35 cellular contexts compared by ENCODE assay signal in the genomic region with DNA sequence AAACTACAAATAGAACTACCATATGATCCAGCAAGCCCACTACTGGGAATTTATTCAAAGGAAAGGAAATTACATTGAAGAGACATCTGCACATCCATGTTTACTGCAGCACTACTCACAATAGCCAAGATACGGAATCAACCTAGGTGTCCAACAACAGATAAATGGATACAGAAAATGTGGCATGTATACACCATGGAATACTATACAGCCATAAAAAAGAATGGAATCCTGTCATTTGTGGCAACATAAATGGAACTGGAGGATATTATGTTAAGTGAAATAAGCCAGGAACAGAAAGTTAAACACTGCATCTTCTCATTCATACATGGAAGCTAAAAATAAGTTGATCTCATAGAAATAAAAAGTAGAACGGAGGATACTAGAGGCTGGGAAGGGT.
"Had no signal": no experiment of that assay in that cellular context is flagged by ENCODE, and none has a peak within 500 bp of the region (broad histone marks: within the 10 kb centered on the region; RNA-seq: fewer than 3 reads in every experiment).

No MANE protein-coding gene starts in this region.

- H3K4me3 ChIP-seq: adrenal gland, body of pancreas, breast epithelium had no signal

- H3K4me3 Mint-ChIP-seq: activated B cell treated with CpG ODN at 0.5 μM for 24 hours; activated CD4-positive, alpha-beta memory T cell treated with anti-CD3 and anti-CD28 coated beads for 36 hours; activated CD4-positive, alpha-beta T cell treated with anti-CD3 and anti-CD28 coated beads, Interleukin-2, amount 10 ng/mL, durations not matched to agents 24 days and 14 days; activated CD8-positive, alpha-beta T cell treated with anti-CD3 and anti-CD28 coated beads for 36 hours; activated naive CD4-positive, alpha-beta T cell treated with anti-CD3 and anti-CD28 coated beads for 36 hours; activated naive CD8-positive, alpha-beta T cell treated with anti-CD3 and anti-CD28 coated beads for 36 hours; activated T-cell treated with anti-CD3 and anti-CD28 coated beads, Interleukin-2, amount 50 U/mL, for 4 hours; activated T-cell treated with anti-CD3 and anti-CD28 coated beads, Interleukin-2, amount 50 U/mL, for 72 hours; activated T-helper 1 cell treated with anti-CD3 and anti-CD28 coated beads, Interleukin-12 subunit alpha, Interleukin-12 subunit beta, Interleukin-2, Interleukin-4 antibody, amounts not matched to agents 30 ng/mL and 10 ng/mL and 1 ng/mL, durations not matched to agents 14 hours and 24 hours and 36 hours; activated T-helper 17 cell treated with anti-CD3 and anti-CD28 coated beads, Interleukin-2, amount 50 U/mL, for 72 hours; T-helper 1 cell treated with Interleukin-12 subunit alpha and Interleukin-12 subunit beta and Interleukin-4 antibody, amounts not matched to agents 30 μg/mL and 1 μg/mL, for 36 hours; T-helper 2 cell treated with Interferon-gamma antibody and Interleukin-4, amounts not matched to agents 5 μg/mL and 100 μg/mL, for 36 hours had no signal

- H3K27ac ChIP-seq: adrenal gland, body of pancreas, brain microvascular endothelial cell, breast epithelium, VCaP had no signal

- H3K9me3 Mint-ChIP-seq: activated CD4-positive, alpha-beta memory T cell treated with anti-CD3 and anti-CD28 coated beads for 36 hours; activated CD4-positive, alpha-beta T cell treated with anti-CD3 and anti-CD28 coated beads, Interleukin-2, amount 10 ng/mL, durations not matched to agents 24 days and 14 days; activated naive CD4-positive, alpha-beta T cell treated with anti-CD3 and anti-CD28 coated beads for 36 hours; activated T-cell treated with anti-CD3 and anti-CD28 coated beads, Interleukin-2, amount 50 U/mL, for 72 hours; activated T-helper 1 cell treated with anti-CD3 and anti-CD28 coated beads, Interleukin-12 subunit alpha, Interleukin-12 subunit beta, Interleukin-2, Interleukin-4 antibody, amounts not matched to agents 30 ng/mL and 10 ng/mL and 1 ng/mL, durations not matched to agents 14 hours and 24 hours and 36 hours; activated T-helper 17 cell treated with anti-CD3 and anti-CD28 coated beads, Interleukin-2, amount 50 U/mL, for 72 hours; T-helper 1 cell treated with Interleukin-12 subunit alpha and Interleukin-12 subunit beta and Interleukin-4 antibody, amounts not matched to agents 30 μg/mL and 1 μg/mL, for 36 hours; T-helper 2 cell treated with Interferon-gamma antibody and Interleukin-4, amounts not matched to agents 5 μg/mL and 100 μg/mL, for 36 hours had no signal

- ATAC-seq: activated CD8-positive, alpha-beta T cell treated with anti-CD3 and anti-CD28 coated beads for 36 hours; activated naive CD4-positive, alpha-beta T cell treated with anti-CD3 and anti-CD28 coated beads, Interleukin-2, amount 50 U/mL, for 72 hours; activated T-cell treated with anti-CD3 and anti-CD28 coated beads, Interleukin-2, amount 50 U/mL, for 4 hours; activated T-cell treated with anti-CD3 and anti-CD28 coated beads, Interleukin-2, amount 50 U/mL, for 72 hours; activated T-helper 17 cell treated with anti-CD3 and anti-CD28 coated beads, Interleukin-2, amount 50 U/mL, for 72 hours; body of pancreas had no signal

- H3K27me3 ChIP-seq: adrenal gland, body of pancreas, brain microvascular endothelial cell, breast epithelium had no signal

- H3K36me3 ChIP-seq: adrenal gland, brain microvascular endothelial cell, breast epithelium had no signal

- H3K9me3 ChIP-seq: adrenal gland, body of pancreas, breast epithelium had no signal

- DNase-seq: activated B cell treated with CpG ODN at 0.5 μM for 24 hours; activated CD4-positive, alpha-beta memory T cell treated with anti-CD3 and anti-CD28 coated beads for 36 hours; activated CD4-positive, alpha-beta T cell treated with anti-CD3 and anti-CD28 coated beads for 4 hours; activated CD4-positive, alpha-beta T cell treated with anti-CD3 and anti-CD28 coated beads, Interleukin-2, amount 10 ng/mL, durations not matched to agents 24 days and 14 days; activated CD4-positive, CD25-positive, alpha-beta regulatory T cell treated with anti-CD3 and anti-CD28 coated beads, Interleukin-2, amount 50 U/mL, for 72 hours; activated CD8-positive, alpha-beta memory T cell treated with anti-CD3 and anti-CD28 coated beads, Interleukin-2, amount 50 U/mL, for 4 hours; activated CD8-positive, alpha-beta T cell treated with anti-CD3 and anti-CD28 coated beads for 36 hours; activated effector memory CD4-positive, alpha-beta T cell treated with anti-CD3 and anti-CD28 coated beads, Interleukin-2, amount 50 U/mL, for 16 hours; activated gamma-delta T cell treated with Interleukin-2 at 50 U/mL for 16 hours; activated naive CD4-positive, alpha-beta T cell; activated naive CD4-positive, alpha-beta T cell treated with anti-CD3 and anti-CD28 coated beads for 36 hours; activated naive CD4-positive, alpha-beta T cell treated with anti-CD3 and anti-CD28 coated beads, Interleukin-2, amount 50 U/mL, for 16 hours; activated naive CD8-positive, alpha-beta T cell treated with anti-CD3 and anti-CD28 coated beads for 36 hours; activated T-cell treated with anti-CD3 and anti-CD28 coated beads for 4 hours; activated T-cell treated with anti-CD3 and anti-CD28 coated beads, Interleukin-2, amount 50 U/mL, for 1 hour; activated T-cell treated with anti-CD3 and anti-CD28 coated beads, Interleukin-2, amount 50 U/mL, for 4 hours; activated T-cell treated with anti-CD3 and anti-CD28 coated beads, Interleukin-2, amount 50 U/mL, for 72 hours; adrenal gland; amniotic stem cell; aorta; body of pancreas; brain microvascular endothelial cell; central memory CD4-positive, alpha-beta T cell; T-helper 1 cell; T-helper 2 cell; T-helper 9 cell had no signal

- H3K4me1 Mint-ChIP-seq: activated B cell treated with CpG ODN at 0.5 μM for 24 hours; activated CD4-positive, alpha-beta T cell treated with anti-CD3 and anti-CD28 coated beads, Interleukin-2, amount 10 ng/mL, durations not matched to agents 24 days and 14 days; activated naive CD8-positive, alpha-beta T cell treated with anti-CD3 and anti-CD28 coated beads for 36 hours; activated T-helper 17 cell treated with anti-CD3 and anti-CD28 coated beads, Interleukin-2, amount 50 U/mL, for 72 hours had no signal

- FAIRE-seq: astrocyte, TTC549 had no signal

- H3K36me3 Mint-ChIP-seq: activated CD4-positive, alpha-beta memory T cell treated with anti-CD3 and anti-CD28 coated beads for 36 hours; activated naive CD4-positive, alpha-beta T cell treated with anti-CD3 and anti-CD28 coated beads, Interleukin-2, amount 50 U/mL, for 72 hours; activated naive CD8-positive, alpha-beta T cell treated with anti-CD3 and anti-CD28 coated beads for 36 hours had no signal

- H3K27ac Mint-ChIP-seq: activated B cell treated with CpG ODN at 0.5 μM for 24 hours; activated CD4-positive, alpha-beta memory T cell treated with anti-CD3 and anti-CD28 coated beads for 36 hours; activated CD4-positive, alpha-beta T cell treated with anti-CD3 and anti-CD28 coated beads, Interleukin-2, amount 10 ng/mL, durations not matched to agents 24 days and 14 days; activated CD8-positive, alpha-beta T cell treated with anti-CD3 and anti-CD28 coated beads for 36 hours; activated naive CD4-positive, alpha-beta T cell treated with anti-CD3 and anti-CD28 coated beads for 36 hours; activated naive CD4-positive, alpha-beta T cell treated with anti-CD3 and anti-CD28 coated beads, Interleukin-2, amount 50 U/mL, for 72 hours; activated naive CD8-positive, alpha-beta T cell treated with anti-CD3 and anti-CD28 coated beads for 36 hours; activated T-cell treated with anti-CD3 and anti-CD28 coated beads, Interleukin-2, amount 50 U/mL, for 72 hours; activated T-helper 1 cell treated with anti-CD3 and anti-CD28 coated beads, Interleukin-12 subunit alpha, Interleukin-12 subunit beta, Interleukin-2, Interleukin-4 antibody, amounts not matched to agents 30 ng/mL and 10 ng/mL and 1 ng/mL, durations not matched to agents 14 hours and 24 hours and 36 hours; activated T-helper 17 cell treated with anti-CD3 and anti-CD28 coated beads, Interleukin-2, amount 50 U/mL, for 72 hours; T-helper 1 cell treated with Interleukin-12 subunit alpha and Interleukin-12 subunit beta and Interleukin-4 antibody, amounts not matched to agents 30 μg/mL and 1 μg/mL, for 36 hours; T-helper 2 cell treated with Interferon-gamma antibody and Interleukin-4, amounts not matched to agents 5 μg/mL and 100 μg/mL, for 36 hours had no signal

- H3K4me1 ChIP-seq: adrenal gland, body of pancreas, breast epithelium had no signal
